Comparison of ENCODE assay signal across 16 cellular contexts in genomic region chr13:48908381-48909087, GRCh38.
DNase-seq lines count a peak whose midpoint lies in the region; ATAC-seq and TF ChIP-seq lines count a peak whose summit lies in the region.
"Had no signal": no experiment of that assay in that cellular context is flagged by ENCODE, and none has a peak within 500 bp of the region (broad histone marks: within the 10 kb centered on the region; RNA-seq: fewer than 3 reads in every experiment).

No MANE protein-coding gene starts in this region.

- H2AFZ ChIP-seq in OCI-LY7 (ENCODE audit: low read length), result no peak overlapping the region

- CTCF ChIA-PET in OCI-LY7 (lab: Charles Lee; ENCODE audit: unreplicated experiment), result no interaction called here

- no peaks in the 10 kb centered on the region for H3K27me3 ChIP-seq in ascending aorta

- ATAC-seq in HG02798 (IDR thresholded peaks at IDR 0.05; ENCODE audit: poor library complexity, unreplicated experiment), result no peak

- no peaks in the 10 kb centered on the region for H3K79me2 ChIP-seq in OCI-LY7 (ENCODE audit: insufficient read depth, low read depth, low read length)

- H3K9me3 ChIP-seq in ascending aorta (no peaks in the 10 kb centered on the region), OCI-LY7 (ENCODE audit: low read length) (no peaks in the 10 kb centered on the region)
- H3K9me3 ChIP-seq: HAP-1 had no signal

- DNase-seq in H4 (ENCODE audit: low spot score) (peak; percentile 4), ascending aorta (ENCODE audit: low spot score in 2 of 2) (no peak), iris pigment epithelial cell (ENCODE audit: low read depth) (peak; percentile 35), stromal cell of bone marrow (ENCODE audit: low read depth) (peak; percentile 45), NCI-H1417 treated with DMSO at 0.1 percent for 48 hours (lab: John Stamatoyannopoulos, UW) (no peak), OCI-LY7 (ENCODE audit: low spot score) (no peak), NCI-H748 treated with DMSO at 0.1 percent for 48 hours (lab: John Stamatoyannopoulos, UW) (no peak)
- DNase-seq: activated CD4-positive, alpha-beta T cell treated with anti-CD3 and anti-CD28 coated beads, Interleukin-2, amount 50 U/mL, for 4 hours; effector CD4-positive, alpha-beta T cell; naive B cell; NCI-H2029; NCI-H82; retina; stimulated activated CD4-positive, alpha-beta T cell treated with anti-CD3 and anti-CD28 coated beads, Interleukin-4, amount 100 ng/mL, for 24 hours had no signal

- intact Hi-C loops in ascending aorta (cut with DNase I), result no loop called here
- intact Hi-C loops in OCI-LY7 (cut with micrococcal nuclease; ENCODE audit: unreplicated experiment), result no loop called here

- H3K27ac ChIP-seq in ascending aorta, result peak overlapping the region; percentile 10 to 55
- no peak overlapping the region for H3K27ac ChIP-seq in OCI-LY7 (ENCODE audit: low read depth, low read length, poor library complexity, severe bottlenecking)

- TF ChIP-seq CTCF in ascending aorta (IDR thresholded peaks at IDR 0.05) (no peak), OCI-LY7 (conservative IDR thresholded peaks at IDR 0.05; ENCODE audit: low read length) (no peak)

- BruUV-seq in OCI-LY7 (replicated peaks; lab: Mats Ljungman, UMichigan), result no TSS peak

- no peaks in the 10 kb centered on the region for H3K9me2 ChIP-seq in OCI-LY7 (ENCODE audit: insufficient read depth, low read length)

- H3K4me1 ChIP-seq in ascending aorta, result peaks cover 0 to 3% of the 10 kb centered on the region in 2 donors
- no peaks in the 10 kb centered on the region for H3K4me1 ChIP-seq in OCI-LY7 (ENCODE audit: insufficient read depth, low read length, poor library complexity, severe bottlenecking)
- H3K4me1 ChIP-seq: HAP-1 had no signal

- POLR2A ChIA-PET in OCI-LY7 (lab: Charles Lee), result interaction anchor here (0.6 to 0.7 kb wide), 2 partner anchors 8 to 370 kb away, joined by 3 to 4 read pairs; no protein-coding TSS in a partner anchor

- H3K36me3 ChIP-seq in ascending aorta (no peaks in the 10 kb centered on the region), OCI-LY7 (ENCODE audit: insufficient read depth, low read length) (no peaks in the 10 kb centered on the region)
- H3K36me3 ChIP-seq: HAP-1 had no signal

- no peaks in the 10 kb centered on the region for H4K20me1 ChIP-seq in OCI-LY7 (ENCODE audit: insufficient read depth, low read length)

- no peak overlapping the region for H3K4me3 ChIP-seq in ascending aorta
- H3K4me3 ChIP-seq in OCI-LY7 (ENCODE audit: low read depth, low read length, poor library complexity, severe bottlenecking), result no peak overlapping the region
- H3K4me3 ChIP-seq: HAP-1 had no signal

- no peak overlapping the region for H3K4me2 ChIP-seq in OCI-LY7 (ENCODE audit: low read length)

Comparison
In these comparisons a context has a peak if more than half of its experiments do, and no peak if none do; other contexts are left out.
1. DNase-seq: peak in H4 (single experiment), iris pigment epithelial cell (single experiment) and stromal cell of bone marrow (single experiment); none in ascending aorta (0 of 2), NCI-H1417 treated with DMSO at 0.1 percent for 48 hours (single experiment), OCI-LY7 (single experiment) and NCI-H748 treated with DMSO at 0.1 percent for 48 hours (single experiment).